8 cellular contexts compared by ENCODE assay signal in genomic region chr11:65500262-65501004, GRCh38. TPM values are rescaled to one million over a fixed set of nuclear protein-coding genes. Genes with fewer than 3 reads are reported as not detected.
DNase-seq lines count a peak whose midpoint lies in the region; ATAC-seq and TF ChIP-seq lines count a peak whose summit lies in the region.

No MANE protein-coding gene starts in this region.

- TF ChIP-seq EP300 in sigmoid colon (IDR thresholded peaks at IDR 0.05), result no peak

- H3K36me3 ChIP-seq in cardiac muscle cell, result peaks cover 54% of the 10 kb centered on the region
- peaks cover 40 to 52% (median 45%) of the 10 kb centered on the region in 4 donors for H3K36me3 ChIP-seq in sigmoid colon

- H3K9me3 ChIP-seq in cardiac muscle cell (ENCODE audit: low read depth) (no peaks in the 10 kb centered on the region), sigmoid colon (no peaks in the 10 kb centered on the region)

- H3K4me3 ChIP-seq in LNCaP clone FGC (ENCODE audit: low read depth, low read length) (peak overlapping the region; percentile 78), cardiac muscle cell (peak overlapping the region; percentile 99), sigmoid colon (peak overlapping the region; percentile 73 to 92 (median 84))

- TF ChIP-seq POLR2A in sigmoid colon (IDR thresholded peaks at IDR 0.05), result peak; percentile 21 to 56
- TF ChIP-seq POLR2A in GM18505 (IDR thresholded peaks at IDR 0.05; ENCODE audit: borderline replicate concordance, extremely low read depth, insufficient read depth, insufficient read length), result no peak

- H3K4me1 ChIP-seq in cardiac muscle cell (ENCODE audit: low read depth) (peaks cover 15% of the 10 kb centered on the region), sigmoid colon (peaks cover 0 to 30% (median 26%) of the 10 kb centered on the region in 4 donors)

- no peaks in the 10 kb centered on the region for H3K27me3 ChIP-seq in cardiac muscle cell
- no peaks in the 10 kb centered on the region for H3K27me3 ChIP-seq in sigmoid colon

- TF ChIP-seq CTCF in LNCaP clone FGC (IDR thresholded peaks at IDR 0.05; ENCODE audit: control insufficient read depth, extremely low read depth, insufficient read depth) (no peak), cardiac muscle cell (IDR thresholded peaks at IDR 0.05; ENCODE audit: low read depth, low read length) (no peak), sigmoid colon (IDR thresholded peaks at IDR 0.05) (no peak)

- H3K9me3 Mint-ChIP-seq in activated CD4-positive, alpha-beta T cell treated with anti-CD3 and anti-CD28 coated beads, Interleukin-2, amount 10 ng/mL, durations not matched to agents 24 days and 14 days, result no peaks in the 10 kb centered on the region

- DNase-seq in EH (ENCODE audit: low read depth), result peak; percentile 65
- DNase-seq in LNCaP clone FGC (ENCODE audit: low read depth), result no peak
- peak; percentile 84 for DNase-seq in activated CD4-positive, alpha-beta T cell treated with anti-CD3 and anti-CD28 coated beads, Interleukin-2, amount 10 ng/mL, durations not matched to agents 24 days and 14 days
- DNase-seq in cardiac muscle cell (ENCODE audit: low read depth in 1 of 2, low spot score in 1 of 2), result peak in 1 of 2 donors; percentile 77
- DNase-seq in sigmoid colon, result peak; percentile 78
- no peak for DNase-seq in NCI-H2196 treated with DMSO at 0.1 percent for 48 hours (lab: John Stamatoyannopoulos, UW; ENCODE audit: unreplicated experiment)

- H3K4me1 Mint-ChIP-seq in activated CD4-positive, alpha-beta T cell treated with anti-CD3 and anti-CD28 coated beads, Interleukin-2, amount 10 ng/mL, durations not matched to agents 24 days and 14 days, result peaks cover 38% of the 10 kb centered on the region

- H3K27me3 Mint-ChIP-seq in activated CD4-positive, alpha-beta T cell treated with anti-CD3 and anti-CD28 coated beads, Interleukin-2, amount 10 ng/mL, durations not matched to agents 24 days and 14 days, result no peaks in the 10 kb centered on the region

- intact Hi-C loops in activated CD4-positive, alpha-beta T cell treated with anti-CD3 and anti-CD28 coated beads, Interleukin-2, amount 10 ng/mL, durations not matched to agents 24 days and 14 days (cut with micrococcal nuclease), result no loop called here
- intact Hi-C loops in sigmoid colon (cut with DNase I), result loop anchor here (10.0 kb wide), 1 partner anchor 206 kb away; no protein-coding TSS in a partner anchor

- H3K36me3 Mint-ChIP-seq in activated CD4-positive, alpha-beta T cell treated with anti-CD3 and anti-CD28 coated beads, Interleukin-2, amount 10 ng/mL, durations not matched to agents 24 days and 14 days (ENCODE audit: low read depth), result peaks cover 19% of the 10 kb centered on the region

- no peak overlapping the region for H3K4me3 Mint-ChIP-seq in activated CD4-positive, alpha-beta T cell treated with anti-CD3 and anti-CD28 coated beads, Interleukin-2, amount 10 ng/mL, durations not matched to agents 24 days and 14 days

- ATAC-seq in GM18505 (IDR thresholded peaks at IDR 0.05; ENCODE audit: unreplicated experiment) (no peak), HG02973 (IDR thresholded peaks at IDR 0.05; ENCODE audit: unreplicated experiment) (no peak)

- H3K27ac ChIP-seq in cardiac muscle cell, result peak overlapping the region; percentile 100
- H3K27ac ChIP-seq in sigmoid colon, result peak overlapping the region; percentile 92 to 100 (median 97)

- WGBS in sigmoid colon, 2 donors, result 1% methylated on average over 20 of the region's 20 CpGs

- H3K27ac Mint-ChIP-seq in activated CD4-positive, alpha-beta T cell treated with anti-CD3 and anti-CD28 coated beads, Interleukin-2, amount 10 ng/mL, durations not matched to agents 24 days and 14 days, result no peak overlapping the region

RNA-seq across cellular contexts. Expression of gene MALAT1, which starts 1.6 kb away (rescaled TPM):
- 5,198 and 5,435 TPM in 2 replicates for total RNA-seq in activated CD4-positive, alpha-beta T cell treated with anti-CD3 and anti-CD28 coated beads, Interleukin-2, amount 10 ng/mL, durations not matched to agents 24 days and 14 days
- 3,311 and 7,439 TPM in 2 replicates for total RNA-seq in cardiac muscle cell
- polyA plus RNA-seq in cardiac muscle cell, result 16,838 and 18,899 TPM in 2 replicates
- over 10,000 TPM; 10,511 to 32,672 (median 12,130) TPM for total RNA-seq in sigmoid colon
- polyA plus RNA-seq in sigmoid colon, result 1,000 to 10,000 TPM in 1 of 3 donors, 100 to 1,000 TPM in 1, 1 to 10 TPM in 1; 6.6 to 1,968 (median 374) TPM

RNA-seq across cellular contexts. Expression of gene SCYL1, which starts 24.4 kb away (rescaled TPM):
- 94.2 and 95.8 TPM in 2 replicates for total RNA-seq in activated CD4-positive, alpha-beta T cell treated with anti-CD3 and anti-CD28 coated beads, Interleukin-2, amount 10 ng/mL, durations not matched to agents 24 days and 14 days
- total RNA-seq in cardiac muscle cell (157 and 168 TPM in 2 replicates), sigmoid colon (100 to 1,000 TPM in 1 of 4 donors, 10 to 100 TPM in 3; 67.1 to 100 (median 77.7) TPM)
- polyA plus RNA-seq in cardiac muscle cell (139 and 146 TPM in 2 replicates), sigmoid colon (10 to 100 TPM; 57.3 to 66.1 (median 61.7) TPM)

RNA-seq across cellular contexts. Expression of gene LTBP3, which starts 57.7 kb away (rescaled TPM):
- 94.9 and 96.9 TPM in 2 replicates for total RNA-seq in activated CD4-positive, alpha-beta T cell treated with anti-CD3 and anti-CD28 coated beads, Interleukin-2, amount 10 ng/mL, durations not matched to agents 24 days and 14 days
- total RNA-seq in cardiac muscle cell, result 61.8 and 98.3 TPM in 2 replicates
- 53.7 and 60.9 TPM in 2 replicates for polyA plus RNA-seq in cardiac muscle cell
- total RNA-seq in sigmoid colon, result 100 to 1,000 TPM in 2 of 4 donors, 10 to 100 TPM in 2; 79.6 to 268 (median 117) TPM
- polyA plus RNA-seq in sigmoid colon, result 10 to 100 TPM in 1 of 3 donors, 1 to 10 TPM in 2; 3.9 to 34.0 (median 9.6) TPM

Comparison
In these comparisons a context has a peak if more than half of its experiments do, and no peak if none do; other contexts are left out.
1. DNase-seq: peak in EH (single experiment), activated CD4-positive, alpha-beta T cell treated with anti-CD3 and anti-CD28 coated beads, Interleukin-2, amount 10 ng/mL, durations not matched to agents 24 days and 14 days (single experiment) and sigmoid colon (single experiment); none in LNCaP clone FGC (single experiment) and NCI-H2196 treated with DMSO at 0.1 percent for 48 hours (single experiment).
2. Peak in every context shown above with its lines, with median percentiles within 50 percentile points of each other: H3K4me3 ChIP-seq.